8 cellular contexts compared by ENCODE assay signal in the genomic region with DNA sequence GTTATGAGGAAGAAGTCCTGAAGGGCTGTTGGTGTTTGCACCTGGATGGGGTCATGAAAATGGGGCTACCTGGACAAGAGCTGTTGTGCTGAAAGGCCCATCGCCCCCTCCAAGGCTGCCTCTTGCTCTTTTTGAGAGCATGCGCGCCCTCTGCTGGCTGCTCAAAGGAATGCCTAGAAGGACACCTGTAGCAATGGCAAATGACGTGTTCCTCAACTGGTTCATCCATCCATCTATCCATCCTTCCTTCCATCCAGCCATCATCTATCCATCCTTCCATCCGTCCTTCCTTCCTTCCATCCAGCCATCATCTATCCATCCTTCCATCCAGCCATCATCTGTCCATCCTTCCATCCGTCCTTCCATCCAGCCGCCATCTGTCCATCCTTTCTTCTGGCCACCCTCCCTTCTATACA. TPM values are rescaled to one million over a fixed set of nuclear protein-coding genes. Genes with fewer than 3 reads are reported as not detected.
A peak's percentile ranks its signal among the peaks of the same experiment; 100 is the strongest.
DNase-seq lines count a peak whose midpoint lies in the region; ATAC-seq and TF ChIP-seq lines count a peak whose summit lies in the region.

No MANE protein-coding gene starts in this region.

- intact Hi-C loops in dorsolateral prefrontal cortex (cut with DNase I) (loop anchor here (2.0 to 10.0 kb wide), 5 partner anchors 60 to 563 kb away; partner anchors contain the start of gene NPAS2 (in 1 of the 2)), lower lobe of right lung (cut with DNase I) (loop anchor here (5.0 to 10.0 kb wide), 2 partner anchors 260 to 378 kb away; no protein-coding TSS in a partner anchor)

- POLR2A ChIA-PET in HEK293T (lab: Yijun Ruan, JAX), result interaction anchor here (1.8 kb wide), 1 partner anchor 17 kb away, joined by 8 read pairs; the partner anchor contains the start of gene RPL31

- no peaks in the 10 kb centered on the region for H3K4me1 ChIP-seq in lower lobe of right lung

- H3K27ac ChIP-seq in dorsolateral prefrontal cortex (peak overlapping the region in 35 of 59 donors; percentile 13 to 92 (median 78)), lower lobe of right lung (no peak overlapping the region)

- no peak overlapping the region for H3K4me3 ChIP-seq in dorsolateral prefrontal cortex
- no peak overlapping the region for H3K4me3 ChIP-seq in lower lobe of right lung

- TF ChIP-seq CTCF in dorsolateral prefrontal cortex (IDR thresholded peaks at IDR 0.05 in 54 of 56, conservative IDR thresholded peaks at IDR 0.05 in 2 of 56; ENCODE audit: low read depth in 1 of 56, partially characterized antibody in 56 of 56) (peak; percentile 65 to 98 (median 94)), lower lobe of right lung (IDR thresholded peaks at IDR 0.05) (peak; percentile 90)

- CTCF ChIA-PET in HEK293T (lab: Yijun Ruan, JAX), result interaction anchor here (0.9 kb wide), 1 partner anchor 220 kb away, joined by 3 read pairs; no protein-coding TSS in a partner anchor

- no peaks in the 10 kb centered on the region for H3K9me3 ChIP-seq in lower lobe of right lung

- DNase-seq in DMS114 treated with DMSO at 0.1 percent for 48 hours (lab: John Stamatoyannopoulos, UW; ENCODE audit: unreplicated experiment), result peak; percentile 70
- DNase-seq in HEK293T (ENCODE audit: extremely low spot score), result peak; percentile 81
- peak; percentile 15 for DNase-seq in NCI-H510A (lab: John Stamatoyannopoulos, UW)
- DNase-seq in activated CD4-positive, alpha-beta T cell treated with anti-CD3 and anti-CD28 coated beads, Interleukin-2, amount 50 U/mL, for 4 hours, result peak; percentile 75 to 78
- DNase-seq in dorsolateral prefrontal cortex, result peak; percentile 69 to 87 (median 82)
- peak; percentile 88 for DNase-seq in lower lobe of right lung
- DNase-seq in stimulated activated CD8-positive, alpha-beta memory T cell treated with anti-CD3 and anti-CD28 coated beads, Interleukin-12 subunit alpha, Interleukin-12 subunit beta, amount 100 ng/mL, for 4 hours (ENCODE audit: low read depth), result peak; percentile 43

- peaks cover 9% of the 10 kb centered on the region for H3K36me3 ChIP-seq in lower lobe of right lung

- ATAC-seq in lower lobe of right lung, result peak; percentile 73 to 81
- no peak for ATAC-seq in GM18858 (IDR thresholded peaks at IDR 0.05; ENCODE audit: unreplicated experiment)

- H3K27me3 ChIP-seq in dorsolateral prefrontal cortex, result no peaks in the 10 kb centered on the region
- H3K27me3 ChIP-seq in lower lobe of right lung (ENCODE audit: low read depth), result no peaks in the 10 kb centered on the region

TF ChIP-seq in HEK293T, 16 proteins besides CTCF, POLR2A, EP300 and RAD21:
- TF ChIP-seq TARDBP (IDR thresholded peaks at IDR 0.05) (no peak), BHLHE40 (IDR thresholded peaks at IDR 0.05; ENCODE audit: borderline replicate concordance) (no peak), LEF1 (IDR thresholded peaks at IDR 0.05; ENCODE audit: borderline replicate concordance) (no peak), FOXM1 (IDR thresholded peaks at IDR 0.05; ENCODE audit: borderline replicate concordance) (no peak)

RNA-seq across cellular contexts. Expression of gene RPL31, which starts 17.2 kb away (rescaled TPM):
- 100 to 1,000 TPM; 408 to 917 (median 635) TPM for total RNA-seq in dorsolateral prefrontal cortex
- total RNA-seq in lower lobe of right lung, result 1,065 TPM

Comparison
In these comparisons a context has a peak if more than half of its experiments do, and no peak if none do; other contexts are left out.
1. DNase-seq: peak in every context shown above with its lines; median percentile 88 in lower lobe of right lung; 82 in dorsolateral prefrontal cortex; 81 in HEK293T; 76 in activated CD4-positive, alpha-beta T cell treated with anti-CD3 and anti-CD28 coated beads, Interleukin-2, amount 50 U/mL, for 4 hours; 70 in DMS114 treated with DMSO at 0.1 percent for 48 hours; 43 in stimulated activated CD8-positive, alpha-beta memory T cell treated with anti-CD3 and anti-CD28 coated beads, Interleukin-12 subunit alpha, Interleukin-12 subunit beta, amount 100 ng/mL, for 4 hours; 15 in NCI-H510A.